Comparison of ENCODE assay signal across 1 cellular context in the genomic region with DNA sequence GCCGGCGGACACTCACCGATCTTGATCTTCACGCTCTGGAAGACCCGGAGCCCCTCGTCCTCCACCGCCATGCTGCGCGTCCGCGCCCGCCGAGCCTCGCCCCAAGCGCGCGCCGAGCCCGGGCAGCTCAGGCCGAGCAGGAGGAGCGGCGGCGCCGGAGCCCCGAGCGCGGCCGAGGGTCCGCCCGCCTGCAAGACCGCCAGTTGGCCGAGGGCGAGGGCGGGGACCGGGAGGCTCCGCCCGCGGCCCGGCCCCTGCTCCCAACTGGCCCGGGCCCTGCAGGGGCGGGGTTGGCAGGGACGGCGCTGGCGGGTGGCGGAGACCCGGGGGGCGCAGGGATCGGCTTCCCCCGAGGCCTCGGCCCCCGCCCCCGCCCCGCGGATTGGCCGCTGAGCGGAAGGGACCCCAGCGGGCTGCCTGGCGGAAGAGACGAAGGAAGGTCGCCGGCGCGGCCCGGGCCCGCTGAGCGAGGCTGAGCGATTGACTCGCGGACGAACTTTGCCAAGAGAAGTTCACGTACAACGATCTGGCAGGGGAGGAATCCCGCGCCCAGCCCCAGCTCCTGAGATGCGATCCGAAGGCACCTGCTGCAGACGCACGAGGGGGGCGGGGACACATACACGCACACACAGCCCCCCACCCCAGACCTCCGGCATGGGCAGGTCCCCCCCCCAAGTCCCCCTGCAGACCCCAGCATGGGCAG.
A peak's percentile ranks its signal among the peaks of the same experiment; 100 is the strongest.
TF ChIP-seq lines count a peak whose summit lies in the region.

Gene RASA3, minus strand, starts transcription at position 205 of the 703 bp plus-strand sequence. Its CDS starts 134 bp downstream, at position 71.

TF ChIP-seq in GM12878, 131 proteins besides CTCF, POLR2A, EP300 and RAD21 (continued from another document):
- TF ChIP-seq, protein P1, sequence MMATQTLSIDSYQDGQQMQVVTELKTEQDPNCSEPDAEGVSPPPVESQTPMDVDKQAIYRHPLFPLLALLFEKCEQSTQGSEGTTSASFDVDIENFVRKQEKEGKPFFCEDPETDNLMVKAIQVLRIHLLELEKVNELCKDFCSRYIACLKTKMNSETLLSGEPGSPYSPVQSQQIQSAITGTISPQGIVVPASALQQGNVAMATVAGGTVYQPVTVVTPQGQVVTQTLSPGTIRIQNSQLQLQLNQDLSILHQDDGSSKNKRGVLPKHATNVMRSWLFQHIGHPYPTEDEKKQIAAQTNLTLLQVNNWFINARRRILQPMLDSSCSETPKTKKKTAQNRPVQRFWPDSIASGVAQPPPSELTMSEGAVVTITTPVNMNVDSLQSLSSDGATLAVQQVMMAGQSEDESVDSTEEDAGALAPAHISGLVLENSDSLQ (IDR thresholded peaks at IDR 0.05), result no peak
- TF ChIP-seq IKZF1 (conservative IDR thresholded peaks at IDR 0.05) (peak; percentile 57), NR2F1 (conservative IDR thresholded peaks at IDR 0.05) (0 out of 2 replicates have a peak, but pooled peaks have one; percentile 21), GATAD2B (conservative IDR thresholded peaks at IDR 0.05; ENCODE audit: low read depth) (peak; percentile 68; the same call in 1 of the 2 replicates), DPF2 (IDR thresholded peaks at IDR 0.05) (0 out of 2 replicates have a peak, but pooled peaks have one; percentile 24), MYC (IDR thresholded peaks at IDR 0.05; ENCODE audit: insufficient read depth, insufficient read length, insufficient replicate concordance, low read length, severe bottlenecking) (no peak), BHLHE40 (IDR thresholded peaks at IDR 0.05; ENCODE audit: borderline replicate concordance in 1 of 2, low read depth in 2 of 2, low read length in 1 of 2) (peak in 1 of 2 experiments; percentile 36; a peak in 2 of 4 replicates), MXI1 (IDR thresholded peaks at IDR 0.05; ENCODE audit: low read depth, low read length) (peak; percentile 14; the same call in 1 of the 2 replicates), POLR2AphosphoS2 (IDR thresholded peaks at IDR 0.05; ENCODE audit: low read depth, low read length) (peak; percentile 46; the same call in 1 of the 2 replicates), SPI1 (IDR thresholded peaks at IDR 0.05; ENCODE audit: borderline replicate concordance, insufficient read depth, low read depth, low read length) (no peak), EGR1 (IDR thresholded peaks at IDR 0.05; ENCODE audit: borderline replicate concordance in 1 of 2, low read depth in 2 of 2, low read length in 2 of 2) (peak in 1 of 2 experiments; percentile 45; a peak in 1 of 3 replicates), ZNF687 (IDR thresholded peaks at IDR 0.05) (peak; percentile 64; the same call in 1 of the 2 replicates)
